In genomic region chr9:93585695-93586094, GRCh38 we compare ENCODE assay signal across 18 cellular contexts. TPM values are rescaled to one million over a fixed set of nuclear protein-coding genes. Genes with fewer than 3 reads are reported as not detected.
DNase-seq lines count a peak whose midpoint lies in the region; ATAC-seq, FAIRE-seq and TF ChIP-seq lines count a peak whose summit lies in the region.
"Had no signal": no experiment of that assay in that cellular context is flagged by ENCODE, and none has a peak within 500 bp of the region (broad histone marks: within the 10 kb centered on the region; RNA-seq: fewer than 3 reads in every experiment).

No MANE protein-coding gene starts in this region.

- no peaks in the 10 kb centered on the region for H3K4me1 Mint-ChIP-seq in Calu3 (ENCODE audit: low read depth, unreplicated experiment)

- ATAC-seq in left ventricle myocardium superior (no peak), K562 (no peak), left lobe of liver (no peak), upper lobe of right lung (no peak)
- ATAC-seq: GM12878 had no signal

- DNase-seq in cardiac septum (ENCODE audit: low spot score) = peak; percentile 61
- DNase-seq in left ventricle myocardium superior = no peak
- DNase-seq in K562 (ENCODE audit: extremely low read depth in 1 of 4, low spot score in 3 of 4) = no peak
- peak; percentile 21 for DNase-seq in left lobe of liver (ENCODE audit: low spot score)
- DNase-seq in upper lobe of right lung = no peak
- DNase-seq in Calu3 = no peak
- no peak for DNase-seq in hepatocyte (ENCODE audit: low spot score)
- DNase-seq in DMS53 (lab: John Stamatoyannopoulos, UW) = no peak
- DNase-seq: ACHN; CD4-positive, alpha-beta memory T cell; GOT3; HCEC 1CT; HFFc6; IMR-90; KG1 had no signal

- TF ChIP-seq POLR2A in K562 (conservative IDR thresholded peaks at IDR 0.05) = no peak

- no peak overlapping the region for H2AFZ ChIP-seq in K562 (ENCODE audit: low read depth, low read length)
- H2AFZ ChIP-seq in hepatocyte = no peak overlapping the region

- CTCF ChIA-PET in K562 (lab: Yijun Ruan, JAX; ENCODE audit: low intra/inter-chr PET ratio) (no interaction called here), Calu3 (lab: Charles Lee) (no interaction called here)

- no peaks in the 10 kb centered on the region for H3K9me1 ChIP-seq in K562 (ENCODE audit: control insufficient read depth, insufficient read depth, low read length)

- FAIRE-seq in K562 (lab: Jason Lieb, UNC) = no peak
- FAIRE-seq: D721Med, GM12878 had no signal

- in situ Hi-C loops in K562 (cut with MboI) = no loop called here

- H3K4me1 ChIP-seq in K562 (replicated peaks in 1 of 2; ENCODE audit: control insufficient read depth in 2 of 2, insufficient read depth in 2 of 2, low read length in 2 of 2) = peaks cover 11 to 23% of the 10 kb centered on the region in 2 experiments
- H3K4me1 ChIP-seq in upper lobe of right lung = peaks cover 59% of the 10 kb centered on the region
- peaks cover 35% of the 10 kb centered on the region for H3K4me1 ChIP-seq in hepatocyte (ENCODE audit: insufficient read depth)

- peaks cover 6% of the 10 kb centered on the region for H3K36me3 Mint-ChIP-seq in Calu3 (ENCODE audit: insufficient read depth, unreplicated experiment)

- TF ChIP-seq RAD21 in K562 (CRISPR knock-in tag; conservative IDR thresholded peaks at IDR 0.05 in 1 of 2, IDR thresholded peaks at IDR 0.05 in 1 of 2) = no peak

- no peak overlapping the region for H3K27ac ChIP-seq in K562 (ENCODE audit: extremely low read depth, low read depth, low read length)
- peak overlapping the region; percentile 17 for H3K27ac ChIP-seq in upper lobe of right lung
- H3K27ac ChIP-seq in hepatocyte = no peak overlapping the region
- H3K27ac ChIP-seq: C4-2B had no signal

- intact Hi-C loops in cardiac septum (cut with DNase I) (no loop called here), left ventricle myocardium superior (cut with micrococcal nuclease) (no loop called here), K562 (cut with micrococcal nuclease) (no loop called here), upper lobe of right lung (cut with DNase I) (no loop called here), Calu3 (cut with micrococcal nuclease; ENCODE audit: unreplicated experiment) (no loop called here)

- H3K27ac Mint-ChIP-seq in Calu3 (ENCODE audit: unreplicated experiment) = no peak overlapping the region
- H3K27ac Mint-ChIP-seq: HFFc6 had no signal

- peaks cover 38% of the 10 kb centered on the region for H3K79me2 ChIP-seq in K562 (ENCODE audit: control insufficient read depth, insufficient read depth, low read length)
- H3K79me2 ChIP-seq in hepatocyte = peaks cover 91% of the 10 kb centered on the region

- H3K36me3 ChIP-seq in K562 (ENCODE audit: control insufficient read depth, insufficient read depth, low read length) = no peaks in the 10 kb centered on the region
- no peaks in the 10 kb centered on the region for H3K36me3 ChIP-seq in upper lobe of right lung
- H3K36me3 ChIP-seq in hepatocyte (replicated peaks; ENCODE audit: insufficient read depth, low read depth) = no peaks in the 10 kb centered on the region

- WGBS in K562 (ENCODE audit: insufficient coverage, low coverage, missing lambda C conversion rate) = 84% methylated on average over 4 of the region's 4 CpGs
- 100% methylated on average over 4 of the region's 4 CpGs for WGBS in hepatocyte (ENCODE audit: low lambda C conversion rate, missing lambda C conversion rate)

- H3K4me3 ChIP-seq in K562 (no peak overlapping the region), upper lobe of right lung (no peak overlapping the region), hepatocyte (no peak overlapping the region)
- H3K4me3 ChIP-seq: GM12878 had no signal

- TF ChIP-seq EP300 in K562 (IDR thresholded peaks at IDR 0.05; ENCODE audit: low read length) = no peak

- H3K9me3 Mint-ChIP-seq in Calu3 (ENCODE audit: low read depth, unreplicated experiment) = peaks cover 3% of the 10 kb centered on the region

- H3K9ac ChIP-seq in K562 (ENCODE audit: insufficient read depth in 1 of 2, low read depth in 2 of 2, low read length in 2 of 2) = no peak overlapping the region

- H3K4me3 Mint-ChIP-seq in Calu3 (ENCODE audit: low read depth, unreplicated experiment) = no peak overlapping the region
- H3K4me3 Mint-ChIP-seq: CD4-positive, alpha-beta memory T cell; HFFc6 had no signal

- H3K9me2 ChIP-seq in hepatocyte (replicated peaks; ENCODE audit: insufficient read depth) = no peaks in the 10 kb centered on the region

- BruUV-seq in K562 (replicated peaks; lab: Mats Ljungman, UMichigan) (no TSS peak), Calu3 (replicated peaks; lab: Mats Ljungman, UMichigan) (no TSS peak)

- H3K27me3 ChIP-seq in K562 (ENCODE audit: control insufficient read depth in 2 of 2, insufficient read depth in 2 of 2, low read length in 2 of 2) = no peaks in the 10 kb centered on the region
- H3K27me3 ChIP-seq in upper lobe of right lung = no peaks in the 10 kb centered on the region
- no peaks in the 10 kb centered on the region for H3K27me3 ChIP-seq in hepatocyte

- no peaks in the 10 kb centered on the region for H3K27me3 Mint-ChIP-seq in Calu3 (ENCODE audit: unreplicated experiment)
- H3K27me3 Mint-ChIP-seq: CD4-positive, alpha-beta memory T cell had no signal

- H3K4me2 ChIP-seq in K562 (ENCODE audit: insufficient read depth, low read length) = no peak overlapping the region
- no peak overlapping the region for H3K4me2 ChIP-seq in hepatocyte

- H3K9me3 ChIP-seq in K562 (replicated peaks; ENCODE audit: control insufficient read depth, insufficient read depth, low read depth, low read length) (no peaks in the 10 kb centered on the region), upper lobe of right lung (no peaks in the 10 kb centered on the region), hepatocyte (ENCODE audit: low read depth) (no peaks in the 10 kb centered on the region)

- TF ChIP-seq CTCF in K562 (IDR thresholded peaks at IDR 0.05 in 2 of 3, conservative IDR thresholded peaks at IDR 0.05 in 1 of 3; ENCODE audit: insufficient read depth in 2 of 3, low read depth in 1 of 3, low read length in 3 of 3) (no peak), upper lobe of right lung (IDR thresholded peaks at IDR 0.05) (no peak), Calu3 (IDR thresholded peaks at IDR 0.05; ENCODE audit: unreplicated experiment) (no peak), hepatocyte (IDR thresholded peaks at IDR 0.05; ENCODE audit: poor library complexity) (no peak)

- peaks cover 17% of the 10 kb centered on the region; the same call in 1 of the 2 replicates for H4K20me1 ChIP-seq in K562 (replicated peaks; ENCODE audit: control insufficient read depth, insufficient read depth, low read length)
- peaks cover 62% of the 10 kb centered on the region for H4K20me1 ChIP-seq in hepatocyte (ENCODE audit: insufficient read depth, poor library complexity, severe bottlenecking)

- POLR2A ChIA-PET in K562 (lab: Yijun Ruan, JAX) = interaction anchor here (0.5 kb wide), 1 partner anchor 14 kb away, joined by 3 read pairs; no protein-coding TSS in a partner anchor

TF ChIP-seq in K562, 482 proteins besides CTCF, POLR2A, EP300 and RAD21:
- TF ChIP-seq RBM25 (IDR thresholded peaks at IDR 0.05; ENCODE audit: low read depth, low read length, severe bottlenecking) = peak; percentile 37
- TF ChIP-seq ZNF586 (CRISPR knock-in tag; conservative IDR thresholded peaks at IDR 0.05) = no peak

RNA-seq across cellular contexts. Expression of gene PHF2, which starts 9.3 kb away (rescaled TPM):
- total RNA-seq in cardiac septum (24.5 TPM), left ventricle myocardium superior (32.0 TPM), K562 (2014; rRNA removed) (8.1 and 10.0 TPM in 2 replicates), K562 (2014; rRNA removed; fragmentation: Illumina TruSeq; extraction: Trizol) (4.9 and 5.0 TPM in 2 replicates), K562 (2015; rRNA removed; fragmentation: Illumina TruSeq; extraction: Trizol) (7.7 and 8.1 TPM in 2 replicates), K562 (2021) (13.2 and 14.4 TPM in 2 replicates), left lobe of liver (7.3 TPM), upper lobe of right lung (37.0 TPM), Calu3 (2022) (12.5 and 13.9 TPM in 2 replicates), hepatocyte (18.9 and 19.8 TPM in 2 replicates)
- 9.8 and 15.0 TPM in 2 replicates for total RNA-seq in K562 (2011; cell fraction: chromatin; rRNA removed; ENCODE audit: low replicate concordance)
- total RNA-seq in K562 (2011; cell fraction: nucleolus; rRNA removed) = 8.3 and 9.2 TPM in 2 replicates
- total RNA-seq in K562 (2011; cell fraction: nucleoplasm; rRNA removed) = 7.5 and 7.8 TPM in 2 replicates
- polyA plus RNA-seq in K562 (2011; rRNA removed) (5.0 and 5.8 TPM in 2 replicates), K562 (2014; fragmentation: Illumina TruSeq; extraction: Trizol) (9.7 and 9.8 TPM in 2 replicates), K562 (2014; fragmentation: Nextera tagmentation; extraction: Ambion mirVana) (under 1 TPM; 0.37 to 0.60 TPM), K562 (2014; rRNA removed) (9.9 and 10.2 TPM in 2 replicates), hepatocyte (9.5 and 10.5 TPM in 2 replicates)
- polyA plus RNA-seq in K562 (2011; cell fraction: cytosol; rRNA removed) = 3.4 and 3.9 TPM in 2 replicates
- 13.3 and 13.8 TPM in 2 replicates for polyA plus RNA-seq in K562 (2011; cell fraction: nucleus; rRNA removed)
- 10.2 and 11.8 TPM in 2 replicates for polyA plus RNA-seq in K562 (2012)
- 3.5 and 3.7 TPM in 2 replicates for polyA minus RNA-seq in K562 (2011; rRNA and poly(A)+ RNA removed)
- 3.8 and 5.7 TPM in 2 replicates for polyA minus RNA-seq in K562 (2011; cell fraction: cytosol; rRNA and poly(A)+ RNA removed)
- 4.6 and 6.3 TPM in 2 replicates for polyA minus RNA-seq in K562 (2011; cell fraction: nucleus; rRNA and poly(A)+ RNA removed)

Comparison
In these comparisons a context has a peak if more than half of its experiments do, and no peak if none do; other contexts are left out.
1. DNase-seq: peak in cardiac septum (single experiment) and left lobe of liver (single experiment); none in left ventricle myocardium superior (single experiment), K562 (0 of 4), upper lobe of right lung (single experiment), Calu3 (single experiment), hepatocyte (single experiment) and DMS53 (single experiment).